In the genomic region with DNA sequence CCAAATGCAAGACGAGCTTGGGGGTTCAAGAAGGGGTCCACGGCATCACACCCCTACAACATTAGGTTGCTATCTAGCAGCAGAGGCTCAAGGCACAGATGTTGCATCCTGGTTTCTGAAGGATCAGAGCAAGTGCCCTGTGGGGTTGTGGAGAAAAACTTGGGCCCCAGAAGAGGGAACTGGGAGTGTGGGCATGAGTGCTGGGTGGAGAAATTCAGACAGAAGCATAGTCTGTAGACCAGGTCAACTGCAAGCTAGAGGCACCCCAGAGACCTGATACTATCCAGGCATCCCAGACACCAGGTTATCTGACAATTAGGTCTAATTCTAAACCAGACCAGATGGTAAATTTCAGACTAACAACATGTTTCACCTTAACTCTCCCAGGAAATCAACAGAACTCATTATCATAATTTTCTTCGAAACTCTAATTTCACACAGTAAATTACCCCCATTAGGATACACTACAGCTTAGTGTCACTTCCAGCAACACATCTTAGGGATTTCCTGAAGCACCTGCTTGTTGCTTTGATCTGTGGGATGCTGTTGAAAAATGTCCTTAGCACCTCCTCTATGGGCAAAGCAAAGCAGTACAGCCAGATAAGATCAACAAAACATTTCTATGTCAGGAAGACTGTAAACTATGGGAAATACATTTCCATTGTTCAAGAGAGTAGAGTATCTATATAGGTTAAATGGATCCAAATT, we compare ENCODE assay signal across 1 cellular context.
TF ChIP-seq lines count a peak whose summit lies in the region.

No MANE protein-coding gene starts in this region.

TF ChIP-seq in GM12878, 131 proteins besides CTCF, POLR2A, EP300 and RAD21 (continued from another document):
- TF ChIP-seq, protein P1, sequence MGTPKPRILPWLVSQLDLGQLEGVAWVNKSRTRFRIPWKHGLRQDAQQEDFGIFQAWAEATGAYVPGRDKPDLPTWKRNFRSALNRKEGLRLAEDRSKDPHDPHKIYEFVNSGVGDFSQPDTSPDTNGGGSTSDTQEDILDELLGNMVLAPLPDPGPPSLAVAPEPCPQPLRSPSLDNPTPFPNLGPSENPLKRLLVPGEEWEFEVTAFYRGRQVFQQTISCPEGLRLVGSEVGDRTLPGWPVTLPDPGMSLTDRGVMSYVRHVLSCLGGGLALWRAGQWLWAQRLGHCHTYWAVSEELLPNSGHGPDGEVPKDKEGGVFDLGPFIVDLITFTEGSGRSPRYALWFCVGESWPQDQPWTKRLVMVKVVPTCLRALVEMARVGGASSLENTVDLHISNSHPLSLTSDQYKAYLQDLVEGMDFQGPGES (IDR thresholded peaks at IDR 0.05) = no peak
